8 cellular contexts compared by ENCODE assay signal in the genomic region with DNA sequence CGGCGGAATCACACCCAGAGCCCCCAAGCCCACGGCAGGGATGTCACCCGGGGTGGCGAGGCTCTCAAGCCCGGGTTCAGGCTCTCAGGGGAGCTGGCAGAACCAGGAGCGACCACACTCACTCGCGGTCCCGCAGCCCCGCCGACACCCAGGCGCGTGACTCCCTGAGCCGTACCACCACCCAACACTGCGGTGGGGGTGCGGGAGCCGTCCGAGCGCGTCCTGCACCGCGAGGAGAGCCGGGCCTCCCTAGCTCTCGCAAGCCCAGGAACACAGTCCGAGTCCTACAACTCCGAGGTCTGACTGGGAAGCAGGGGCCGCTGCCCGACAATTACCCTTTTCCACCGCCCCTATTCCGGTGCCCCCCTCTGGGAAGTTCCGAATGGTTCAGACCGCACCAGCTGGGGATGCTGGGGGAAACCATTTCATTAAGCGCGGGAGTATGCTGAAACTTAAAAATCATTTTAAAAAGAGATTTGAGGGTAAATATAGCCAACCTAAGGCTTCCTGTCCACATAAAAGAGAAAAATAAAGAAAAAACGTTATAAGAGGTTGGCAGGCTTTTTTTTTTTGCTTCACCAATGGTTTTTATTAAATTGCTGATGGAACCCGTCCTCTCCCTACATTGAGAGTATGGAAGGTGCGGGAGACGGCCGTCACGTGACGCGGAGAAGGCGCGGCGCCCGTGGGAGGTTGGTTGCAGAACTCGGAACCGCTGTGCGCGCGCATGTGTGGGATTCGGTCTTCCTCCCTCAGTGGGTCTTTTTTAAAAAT. TPM values are rescaled to one million over a fixed set of nuclear protein-coding genes. Genes with fewer than 3 reads are reported as not detected.
DNase-seq lines count a peak whose midpoint lies in the region; ATAC-seq and TF ChIP-seq lines count a peak whose summit lies in the region.

A gene with protein sequence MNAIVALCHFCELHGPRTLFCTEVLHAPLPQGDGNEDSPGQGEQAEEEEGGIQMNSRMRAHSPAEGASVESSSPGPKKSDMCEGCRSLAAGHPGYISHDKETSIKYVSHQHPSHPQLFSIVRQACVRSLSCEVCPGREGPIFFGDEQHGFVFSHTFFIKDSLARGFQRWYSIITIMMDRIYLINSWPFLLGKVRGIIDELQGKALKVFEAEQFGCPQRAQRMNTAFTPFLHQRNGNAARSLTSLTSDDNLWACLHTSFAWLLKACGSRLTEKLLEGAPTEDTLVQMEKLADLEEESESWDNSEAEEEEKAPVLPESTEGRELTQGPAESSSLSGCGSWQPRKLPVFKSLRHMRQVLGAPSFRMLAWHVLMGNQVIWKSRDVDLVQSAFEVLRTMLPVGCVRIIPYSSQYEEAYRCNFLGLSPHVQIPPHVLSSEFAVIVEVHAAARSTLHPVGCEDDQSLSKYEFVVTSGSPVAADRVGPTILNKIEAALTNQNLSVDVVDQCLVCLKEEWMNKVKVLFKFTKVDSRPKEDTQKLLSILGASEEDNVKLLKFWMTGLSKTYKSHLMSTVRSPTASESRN (minus strand): TSS at position 143 of the 774 bp plus-strand sequence. CDS start 9,031 bp downstream, outside the sequence.

- no peaks in the 10 kb centered on the region for H3K9me2 ChIP-seq in Loucy (replicated peaks; ENCODE audit: low read depth, low read length)
- no peaks in the 10 kb centered on the region for H3K9me2 ChIP-seq in neural cell (ENCODE audit: insufficient read depth, low read length)

- peak within 1 kb of the TSS; percentile 75 for H3K4me2 ChIP-seq in Loucy (ENCODE audit: low read depth, low read length, poor library complexity, severe bottlenecking)
- peak within 1 kb of the TSS; percentile 94 for H3K4me2 ChIP-seq in neural cell (ENCODE audit: low read length)

- H2AFZ ChIP-seq in Loucy (ENCODE audit: low read length) (peak within 1 kb of the TSS; percentile 99), neural cell (ENCODE audit: low read depth, low read length) (peak within 1 kb of the TSS; percentile 98)

- H3K4me1 ChIP-seq in ES-I3 (ENCODE audit: insufficient read depth, low read length) (0 out of 2 replicates have a peak, but pooled peaks cover 9% of the 10 kb centered on the region), Loucy (ENCODE audit: insufficient read depth, low read length, poor library complexity, severe bottlenecking) (peaks cover 21% of the 10 kb centered on the region)

- ATAC-seq in stimulated activated naive CD8-positive, alpha-beta T cell treated with anti-CD3 and anti-CD28 coated beads, Interleukin-15, amount 100 ng/mL, for 72 hours: peak; percentile 91

- no peaks in the 10 kb centered on the region; the same call in 1 of the 2 replicates for H3F3A ChIP-seq in Loucy (ENCODE audit: low read depth)
- no peaks in the 10 kb centered on the region for H3F3A ChIP-seq in neural cell (ENCODE audit: insufficient read depth, low read length, poor library complexity, severe bottlenecking)

- peak; percentile 45 for TF ChIP-seq EP300 in neural cell (conservative IDR thresholded peaks at IDR 0.05; ENCODE audit: poor library complexity, severe bottlenecking)

- H3K9ac ChIP-seq in ES-I3 (ENCODE audit: low read depth, low read length) (peak within 1 kb of the TSS; percentile 61), Loucy (ENCODE audit: low read depth, low read length, poor library complexity, severe bottlenecking) (peak within 1 kb of the TSS; percentile 88), neural cell (ENCODE audit: low read length) (peak within 1 kb of the TSS; percentile 96)

- H3K27ac Mint-ChIP-seq in stimulated activated naive CD8-positive, alpha-beta T cell treated with anti-CD3 and anti-CD28 coated beads, Interleukin-15, amount 100 ng/mL, for 72 hours: peak within 1 kb of the TSS; percentile 100

- TF ChIP-seq CTCF in Loucy (conservative IDR thresholded peaks at IDR 0.05; ENCODE audit: low read length) (no peak), neural cell (IDR thresholded peaks at IDR 0.05; ENCODE audit: poor library complexity, severe bottlenecking) (peak; percentile 28)

- H3K79me2 ChIP-seq in Loucy (ENCODE audit: insufficient read depth, low read length) (peaks cover 31% of the 10 kb centered on the region; the same call in 1 of the 2 replicates), neural cell (replicated peaks; ENCODE audit: insufficient read depth, low read length) (peaks cover 22% of the 10 kb centered on the region)

- no peaks in the 10 kb centered on the region for H3K27me3 Mint-ChIP-seq in stimulated activated naive CD8-positive, alpha-beta T cell treated with anti-CD3 and anti-CD28 coated beads, Interleukin-15, amount 100 ng/mL, for 72 hours

- DNase-seq in H7: peak; percentile 93
- peak; percentile 98 to 99 for DNase-seq in SHP77 (lab: John Stamatoyannopoulos, UW)
- DNase-seq in activated gamma-delta T cell (lab: John Stamatoyannopoulos, UW): peak; percentile 79
- DNase-seq in fibroblast of the conjunctiva (ENCODE audit: low read depth): peak; percentile 68
- peak; percentile 86 to 89 for DNase-seq in stimulated activated naive CD8-positive, alpha-beta T cell treated with anti-CD3 and anti-CD28 coated beads, Interleukin-15, amount 100 ng/mL, for 72 hours

- H3K27me3 ChIP-seq in H7 (ENCODE audit: control insufficient read depth, insufficient read depth, low read length) (no peaks in the 10 kb centered on the region), Loucy (ENCODE audit: insufficient read depth, low read length, poor library complexity, severe bottlenecking) (no peaks in the 10 kb centered on the region), neural cell (ENCODE audit: insufficient read depth, low read depth, low read length) (no peaks in the 10 kb centered on the region)

- H3K27ac ChIP-seq in neural cell (ENCODE audit: low read length): peak within 1 kb of the TSS; percentile 95

- H3K9me3 ChIP-seq in ES-I3 (ENCODE audit: control insufficient read depth, insufficient read depth, low read length): no peaks in the 10 kb centered on the region
- no peaks in the 10 kb centered on the region for H3K9me3 ChIP-seq in Loucy (ENCODE audit: insufficient read depth, low read depth, low read length)
- no peaks in the 10 kb centered on the region for H3K9me3 ChIP-seq in neural cell (ENCODE audit: low read length)

- H3K4me3 ChIP-seq in H7 (ENCODE audit: insufficient read depth, low read depth, low read length) (peak within 1 kb of the TSS; percentile 96), Loucy (ENCODE audit: low read length, poor library complexity, severe bottlenecking) (peak within 1 kb of the TSS; percentile 90), neural cell (ENCODE audit: low read length) (peak within 1 kb of the TSS; percentile 100)

- no peaks in the 10 kb centered on the region; the same call in 1 of the 2 replicates for H3K36me3 ChIP-seq in ES-I3 (ENCODE audit: insufficient read depth, low read length)
- H3K36me3 ChIP-seq in H7 (replicated peaks; ENCODE audit: control insufficient read depth, insufficient read depth, low read length): peaks cover 2% of the 10 kb centered on the region
- no peaks in the 10 kb centered on the region for H3K36me3 ChIP-seq in Loucy (ENCODE audit: insufficient read depth, low read length)
- no peaks in the 10 kb centered on the region for H3K36me3 ChIP-seq in neural cell (ENCODE audit: insufficient read depth, low read length)

- peaks cover 47% of the 10 kb centered on the region for H3K4me1 Mint-ChIP-seq in stimulated activated naive CD8-positive, alpha-beta T cell treated with anti-CD3 and anti-CD28 coated beads, Interleukin-15, amount 100 ng/mL, for 72 hours

- H3K9me3 Mint-ChIP-seq in stimulated activated naive CD8-positive, alpha-beta T cell treated with anti-CD3 and anti-CD28 coated beads, Interleukin-15, amount 100 ng/mL, for 72 hours: no peaks in the 10 kb centered on the region

- no peaks in the 10 kb centered on the region for H4K20me1 ChIP-seq in Loucy (ENCODE audit: insufficient read depth, low read length, poor library complexity, severe bottlenecking)
- no peaks in the 10 kb centered on the region for H4K20me1 ChIP-seq in neural cell (ENCODE audit: insufficient read depth)

- peak within 1 kb of the TSS; percentile 86 to 94 for H3K4me3 Mint-ChIP-seq in stimulated activated naive CD8-positive, alpha-beta T cell treated with anti-CD3 and anti-CD28 coated beads, Interleukin-15, amount 100 ng/mL, for 72 hours

- TF ChIP-seq RAD21 in neural cell (conservative IDR thresholded peaks at IDR 0.05): no peak

TF ChIP-seq in neural cell, 6 proteins besides CTCF, POLR2A, EP300 and RAD21:
- peak; percentile 62 for TF ChIP-seq MXI1 (conservative IDR thresholded peaks at IDR 0.05; ENCODE audit: poor library complexity, severe bottlenecking)
- TF ChIP-seq POLR2AphosphoS5 (IDR thresholded peaks at IDR 0.05): peak; percentile 90
- peak; percentile 53 for TF ChIP-seq TAF1 (IDR thresholded peaks at IDR 0.05; ENCODE audit: low read depth)
- no peak for TF ChIP-seq SMC3 (conservative IDR thresholded peaks at IDR 0.05; ENCODE audit: poor library complexity)
- TF ChIP-seq EZH2 (IDR thresholded peaks at IDR 0.05; ENCODE audit: borderline replicate concordance, insufficient read depth, low read length, poor library complexity, severe bottlenecking): no peak
- TF ChIP-seq REST (IDR thresholded peaks at IDR 0.05; ENCODE audit: borderline replicate concordance): peak; percentile 55

RNA-seq across cellular contexts. Expression of the gene that starts here (rescaled TPM):
- 36.4 and 42.9 TPM in 2 replicates for total RNA-seq in H7 (2014; rRNA removed; shearing (Covaris generic))
- 33.3 and 34.0 TPM in 2 replicates for polyA plus RNA-seq in neural cell
- 47.7 and 49.2 TPM in 2 replicates for polyA minus RNA-seq in neural cell

Comparison
In these comparisons a context has a peak if more than half of its experiments do, and no peak if none do; other contexts are left out.
1. Peak in every context shown above with its lines: DNase-seq, ATAC-seq, H3K4me3 ChIP-seq and H3K27ac ChIP-seq.